In genomic region chr7:123770378-123770777, GRCh38 we compare ENCODE assay signal across 8 cellular contexts. TPM values are rescaled to one million over a fixed set of nuclear protein-coding genes. Genes with fewer than 3 reads are reported as not detected.
DNase-seq lines count a peak whose midpoint lies in the region; ATAC-seq, FAIRE-seq and TF ChIP-seq lines count a peak whose summit lies in the region.

No MANE protein-coding gene starts in this region.

- peaks cover 2% of the 10 kb centered on the region for H3K36me3 Mint-ChIP-seq in T-helper 17 cell (ENCODE audit: low read depth)

- no peak for TF ChIP-seq CTCF in A549 (IDR thresholded peaks at IDR 0.05)

- H3K4me3 ChIP-seq in A549 (peak overlapping the region; percentile 10; the same call in 1 of the 3 replicates), small intestine (ENCODE audit: low read depth in 1 of 2, low read length in 2 of 2) (no peak overlapping the region)

- TF ChIP-seq POLR2A in A549 (IDR thresholded peaks at IDR 0.05; ENCODE audit: low read length): no peak

- H3K4me1 ChIP-seq in A549 (peaks cover 60% of the 10 kb centered on the region), small intestine (ENCODE audit: control insufficient read depth in 2 of 2, insufficient read depth in 1 of 2, low read depth in 1 of 2, low read length in 1 of 2) (no peaks in the 10 kb centered on the region)

- CTCF ChIA-PET in A549 (lab: Yijun Ruan, JAX): interaction anchor here (0.6 to 4.7 kb wide), 7 partner anchors 16 to 571 kb away, joined by 3 to 27 read pairs (median 4); partner anchors contain the start of gene WASL

- TF ChIP-seq RAD21 in A549 (conservative IDR thresholded peaks at IDR 0.05 in 1 of 2, IDR thresholded peaks at IDR 0.05 in 1 of 2): no peak; a peak in 1 of 5 replicates

- no peaks in the 10 kb centered on the region for H3K36me3 ChIP-seq in small intestine (ENCODE audit: control insufficient read depth in 2 of 2, insufficient read depth in 2 of 2, low read length in 2 of 2)

- H3K27ac ChIP-seq in A549 (peak overlapping the region; percentile 53 to 80), small intestine (ENCODE audit: low read depth in 1 of 2, low read length in 1 of 2) (no peak overlapping the region)

- H3K4me3 Mint-ChIP-seq in T-helper 17 cell: peak overlapping the region; percentile 50

- POLR2A ChIA-PET in A549 (lab: Yijun Ruan, JAX): interaction anchor here (0.6 to 3.0 kb wide), 4 partner anchors 21 to 84 kb away, joined by 3 to 28 read pairs (median 5); partner anchors contain the start of gene WASL

- peaks cover 7% of the 10 kb centered on the region for H3K4me1 Mint-ChIP-seq in T-helper 17 cell

- H3K9me3 ChIP-seq in A549 (no peaks in the 10 kb centered on the region), T-helper 17 cell (ENCODE audit: control insufficient read depth, low read length, poor library complexity, severe bottlenecking) (no peaks in the 10 kb centered on the region), small intestine (ENCODE audit: control insufficient read depth, low read depth) (no peaks in the 10 kb centered on the region)

- no peaks in the 10 kb centered on the region for H3K27me3 ChIP-seq in small intestine (ENCODE audit: control insufficient read depth in 2 of 2, insufficient read depth in 2 of 2, low read length in 2 of 2)

- 41% methylated on average over 8 of the region's 8 CpGs for WGBS in A549 (ENCODE audit: missing lambda C conversion rate)
- 74 to 80% (median 75%) methylated on average over 8 of the region's 8 CpGs for WGBS in small intestine, 3 donors

- peaks cover 32% of the 10 kb centered on the region for H3K27me3 Mint-ChIP-seq in T-helper 17 cell

- peak; percentile 90 to 96 for ATAC-seq in A549
- peak; percentile 98 for ATAC-seq in GM19035 (IDR thresholded peaks at IDR 0.05; ENCODE audit: unreplicated experiment)
- ATAC-seq in HG03135 (IDR thresholded peaks at IDR 0.05; ENCODE audit: unreplicated experiment): peak; percentile 68
- no peak for ATAC-seq in T-helper 17 cell

- FAIRE-seq in A549 (lab: Jason Lieb, UNC) (peak; percentile 63), small intestine (lab: Jason Lieb, UNC) (no peak)

- no peak overlapping the region for H3K27ac Mint-ChIP-seq in T-helper 17 cell

- TF ChIP-seq EP300 in A549 (IDR thresholded peaks at IDR 0.05): peak in 1 of 2 experiments; percentile 32; a peak in 1 of 5 replicates

- H3K4me2 ChIP-seq in A549: peak overlapping the region; percentile 66

- peak; percentile 84 to 86 for DNase-seq in A549 (ENCODE audit: low read depth in 1 of 2, low spot score in 1 of 2)
- DNase-seq in T-helper 17 cell: no peak
- peak; percentile 34 for DNase-seq in non-pigmented ciliary epithelial cell (ENCODE audit: low read depth)
- DNase-seq in Kasumi-1 (lab: John Stamatoyannopoulos, UW): no peak
- DNase-seq in small intestine: no peak
- no peak for DNase-seq in NCI-H187 treated with DMSO at 0.1 percent for 48 hours (lab: John Stamatoyannopoulos, UW)

TF ChIP-seq in A549, 52 proteins besides CTCF, POLR2A, EP300 and RAD21 (continues in another document):
- TF ChIP-seq TP53 (CRISPR knock-in tag; IDR thresholded peaks at IDR 0.05) (no peak), ELK1 (IDR thresholded peaks at IDR 0.05; ENCODE audit: low read depth, low read length) (no peak), KDM1A (IDR thresholded peaks at IDR 0.05; ENCODE audit: low read depth) (no peak), CBX2 (IDR thresholded peaks at IDR 0.05; ENCODE audit: borderline replicate concordance, low read depth) (no peak), REST (IDR thresholded peaks at IDR 0.05) (no peak), CHD2 (IDR thresholded peaks at IDR 0.05; ENCODE audit: low read length, partially characterized antibody) (no peak), FOSB (CRISPR knock-in tag; IDR thresholded peaks at IDR 0.05) (no peak), ZSCAN20 (CRISPR knock-in tag; IDR thresholded peaks at IDR 0.05) (no peak), MAZ (IDR thresholded peaks at IDR 0.05; ENCODE audit: borderline replicate concordance, low read depth, low read length) (no peak), KDM5A (IDR thresholded peaks at IDR 0.05) (no peak), GATA3 (IDR thresholded peaks at IDR 0.05; ENCODE audit: borderline replicate concordance) (peak; percentile 53; the same call in 1 of the 2 replicates), RFX5 (IDR thresholded peaks at IDR 0.05) (no peak), SREBF2 (IDR thresholded peaks at IDR 0.05) (no peak), POLR2AphosphoS2 (conservative IDR thresholded peaks at IDR 0.05; ENCODE audit: low read length) (no peak), CBX8 (IDR thresholded peaks at IDR 0.05) (no peak), PBX3 (IDR thresholded peaks at IDR 0.05) (no peak), BHLHE40 (IDR thresholded peaks at IDR 0.05; ENCODE audit: low read depth, low read length) (no peak), HES2 (IDR thresholded peaks at IDR 0.05) (peak; percentile 68), CHD4 (IDR thresholded peaks at IDR 0.05; ENCODE audit: borderline replicate concordance) (no peak), RNF2 (IDR thresholded peaks at IDR 0.05; ENCODE audit: borderline replicate concordance, low read depth) (no peak), HOXB13 (CRISPR knock-in tag; IDR thresholded peaks at IDR 0.05; ENCODE audit: low read depth) (no peak), FOXS1 (CRISPR knock-in tag; IDR thresholded peaks at IDR 0.05) (no peak), FOSL2 (IDR thresholded peaks at IDR 0.05) (peak; percentile 64), FOSL2 (CRISPR knock-in tag; IDR thresholded peaks at IDR 0.05) (peak; percentile 93), HEYL (CRISPR knock-in tag; IDR thresholded peaks at IDR 0.05) (no peak), JUNB (IDR thresholded peaks at IDR 0.05) (peak; percentile 82), NR3C1 (IDR thresholded peaks at IDR 0.05) (no peak), ESRRA (IDR thresholded peaks at IDR 0.05; ENCODE audit: borderline replicate concordance, low read length) (no peak), HOXA7 (CRISPR knock-in tag; IDR thresholded peaks at IDR 0.05) (no peak), ZFP36 (IDR thresholded peaks at IDR 0.05; ENCODE audit: borderline replicate concordance, partially characterized antibody) (no peak), MYC (IDR thresholded peaks at IDR 0.05; ENCODE audit: borderline replicate concordance, low read length) (no peak), RARB (CRISPR knock-in tag; IDR thresholded peaks at IDR 0.05) (no peak), ZC3H11A (IDR thresholded peaks at IDR 0.05) (no peak)

RNA-seq across cellular contexts. Expression of gene WASL, which starts 21.6 kb away (rescaled TPM):
- polyA plus RNA-seq in A549 (2011; rRNA removed): 18.5 and 21.2 TPM in 2 replicates
- 7.1 and 9.5 TPM in 2 replicates for polyA plus RNA-seq in A549 (2012; cell fraction: cytosol; rRNA removed)
- polyA plus RNA-seq in A549 (2012; cell fraction: nucleus; rRNA removed): 5.2 and 5.6 TPM in 2 replicates
- 18.6 to 21.0 TPM (median 20.2 TPM) in 3 replicates for polyA plus RNA-seq in A549 (2017; fragmentation: RNase III; extraction: RNeasy Plus Mini Kit Qiagen cat#74134 plus additional on column Dnase treatment)
- polyA minus RNA-seq in A549 (2011; rRNA and poly(A)+ RNA removed): 6.2 and 7.5 TPM in 2 replicates
- 1 to 10 TPM; 9.5 to 10.0 TPM for total RNA-seq in T-helper 17 cell
- polyA plus RNA-seq in small intestine: 10 to 100 TPM; 26.8 to 39.6 (median 33.0) TPM

Comparison
In these comparisons a context has a peak if more than half of its experiments do, and no peak if none do; other contexts are left out.
1. DNase-seq: peak in A549 (2 of 2) and non-pigmented ciliary epithelial cell (single experiment); none in T-helper 17 cell (0 of 3), Kasumi-1 (0 of 2), small intestine (single experiment) and NCI-H187 treated with DMSO at 0.1 percent for 48 hours (single experiment).
2. H3K27ac ChIP-seq: peak in A549 (2 of 2); none in small intestine (0 of 2).